ENCODE assay signal across 8 cellular contexts in genomic region chr7:21939136-21939857, GRCh38. TPM values are rescaled to one million over a fixed set of nuclear protein-coding genes. Genes with fewer than 3 reads are reported as not detected.
DNase-seq lines count a peak whose midpoint lies in the region; ATAC-seq and TF ChIP-seq lines count a peak whose summit lies in the region.

No MANE protein-coding gene starts in this region.

- DNase-seq in EH (ENCODE audit: low read depth) (peak; percentile 48), omental fat pad (ENCODE audit: low spot score) (no peak), KBM-7 (no peak), NCI-H146 (lab: John Stamatoyannopoulos, UW) (no peak), NCI-H1930 (lab: John Stamatoyannopoulos, UW) (no peak)
- peak; percentile 78 to 79 for DNase-seq in activated T-cell treated with anti-CD3 and anti-CD28 coated beads, Interleukin-2, amount 50 U/mL, for 72 hours

- no peak for TF ChIP-seq CTCF in omental fat pad (IDR thresholded peaks at IDR 0.05)

- in situ Hi-C loops in KBM-7 (cut with MboI; ENCODE audit: low pct_unique_long_range_greater_than_20kb, low sequenced_read_pairs): no loop called here

- H3K36me3 Mint-ChIP-seq in activated T-cell treated with anti-CD3 and anti-CD28 coated beads, Interleukin-2, amount 50 U/mL, for 72 hours (ENCODE audit: insufficient read depth in 2 of 2): peaks cover 10 to 27% of the 10 kb centered on the region in 2 donors

- peak; percentile 81 for ATAC-seq in GM19463 (IDR thresholded peaks at IDR 0.05; ENCODE audit: unreplicated experiment)
- ATAC-seq in HG03460 (IDR thresholded peaks at IDR 0.05; ENCODE audit: unreplicated experiment): peak; percentile 61
- ATAC-seq in activated T-cell treated with anti-CD3 and anti-CD28 coated beads, Interleukin-2, amount 50 U/mL, for 72 hours (replicated peaks in 1 of 2): peak; percentile 91 to 92
- peak; percentile 55 for ATAC-seq in omental fat pad (ENCODE audit: low FRiP score)

- peaks cover 82% of the 10 kb centered on the region for H3K4me1 Mint-ChIP-seq in activated T-cell treated with anti-CD3 and anti-CD28 coated beads, Interleukin-2, amount 50 U/mL, for 72 hours (ENCODE audit: low read depth)

- H3K9me3 Mint-ChIP-seq in activated T-cell treated with anti-CD3 and anti-CD28 coated beads, Interleukin-2, amount 50 U/mL, for 72 hours: peaks cover 2 to 6% of the 10 kb centered on the region in 2 donors

- H3K27ac Mint-ChIP-seq in activated T-cell treated with anti-CD3 and anti-CD28 coated beads, Interleukin-2, amount 50 U/mL, for 72 hours: peak overlapping the region; percentile 93

- peak overlapping the region; percentile 57 to 84 for H3K4me3 Mint-ChIP-seq in activated T-cell treated with anti-CD3 and anti-CD28 coated beads, Interleukin-2, amount 50 U/mL, for 72 hours

- H3K27me3 Mint-ChIP-seq in activated T-cell treated with anti-CD3 and anti-CD28 coated beads, Interleukin-2, amount 50 U/mL, for 72 hours (ENCODE audit: low read depth): no peaks in the 10 kb centered on the region

RNA-seq across cellular contexts. Expression of gene CDCA7L, which starts 6.4 kb away (rescaled TPM):
- 10 to 100 TPM; 35.1 to 49.1 TPM for total RNA-seq in activated T-cell treated with anti-CD3 and anti-CD28 coated beads, Interleukin-2, amount 50 U/mL, for 72 hours
- total RNA-seq in omental fat pad: 10 to 100 TPM in 2 of 4 donors, 1 to 10 TPM in 2; 8.2 to 20.0 (median 10.6) TPM

Comparison
In these comparisons a context has a peak if more than half of its experiments do, and no peak if none do; other contexts are left out.
1. DNase-seq: peak in EH (single experiment) and activated T-cell treated with anti-CD3 and anti-CD28 coated beads, Interleukin-2, amount 50 U/mL, for 72 hours (2 of 2); none in omental fat pad (single experiment), KBM-7 (single experiment), NCI-H146 (single experiment) and NCI-H1930 (0 of 2).
2. Peak in every context shown above with its lines, with median percentiles within 50 percentile points of each other: ATAC-seq.